In the genomic region with DNA sequence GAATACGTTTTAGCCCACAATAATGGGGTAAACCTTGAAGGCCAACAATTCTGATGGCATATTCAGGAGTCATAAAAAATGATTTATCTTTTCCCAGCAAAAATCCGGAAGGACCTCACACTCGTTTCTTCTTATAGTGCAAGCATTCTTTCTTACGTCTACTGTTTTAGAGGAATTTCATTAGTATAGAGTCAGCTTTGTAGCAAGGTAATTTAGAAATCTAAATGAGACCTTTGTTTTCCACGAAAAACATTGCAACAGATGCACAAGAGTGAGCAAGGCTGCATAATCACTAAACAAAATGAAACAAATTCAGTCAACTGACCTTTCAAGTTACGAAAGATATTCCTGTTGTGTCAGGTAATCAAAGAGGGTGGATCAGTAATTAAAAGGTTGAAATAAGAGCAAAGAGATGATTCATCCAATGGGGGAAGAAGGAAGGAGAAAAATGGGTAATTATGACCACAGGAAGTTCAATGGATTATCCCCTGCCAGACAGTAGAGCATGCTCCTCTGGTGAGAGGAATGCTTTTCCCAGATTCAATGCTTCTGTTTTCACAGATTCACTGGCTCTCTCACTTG, we compare ENCODE assay signal across 8 cellular contexts. TPM values are rescaled to one million over a fixed set of nuclear protein-coding genes. Genes with fewer than 3 reads are reported as not detected.
DNase-seq lines count a peak whose midpoint lies in the region; ATAC-seq and TF ChIP-seq lines count a peak whose summit lies in the region.

No MANE protein-coding gene starts in this region.

- H3K27me3 ChIP-seq in MG63 = no peaks in the 10 kb centered on the region

- H3K27ac ChIP-seq in caudate nucleus (ENCODE audit: low read depth, low read length) = peak overlapping the region; percentile 86

- peak overlapping the region; percentile 99 to 100 (median 100) for H3K27ac Mint-ChIP-seq in naive B cell

- H3K4me3 ChIP-seq in MG63 = peak overlapping the region; percentile 99

- H3K4me3 Mint-ChIP-seq in naive B cell = peak overlapping the region; percentile 97 to 100 (median 100)

- H3K9me3 Mint-ChIP-seq in naive B cell = peaks cover 1 to 9% (median 5%) of the 10 kb centered on the region in 7 donors

- peaks cover 37% of the 10 kb centered on the region for H3K36me3 ChIP-seq in MG63

- no peak for TF ChIP-seq POLR2A in GM18505 (IDR thresholded peaks at IDR 0.05; ENCODE audit: borderline replicate concordance, extremely low read depth, insufficient read depth, insufficient read length)

- H3K9me3 ChIP-seq in MG63 = no peaks in the 10 kb centered on the region

- DNase-seq in EL = peak; percentile 8
- no peak for DNase-seq in MG63
- no peak for DNase-seq in caudate nucleus (lab: John Stamatoyannopoulos, UW)
- no peak for DNase-seq in naive B cell

- H3K36me3 Mint-ChIP-seq in naive B cell = peaks cover 0 to 14% of the 10 kb centered on the region in 2 donors

- H3K27me3 Mint-ChIP-seq in naive B cell = peaks cover 0 to 6% (median 0%) of the 10 kb centered on the region in 3 donors

- peaks cover 39 to 48% (median 48%) of the 10 kb centered on the region in 3 donors for H3K4me1 Mint-ChIP-seq in naive B cell

- ATAC-seq in naive B cell (ENCODE audit: low read depth in 2 of 2) = no peak
- ATAC-seq in HG03159 (IDR thresholded peaks at IDR 0.05; ENCODE audit: unreplicated experiment) = no peak
- ATAC-seq in HG02870 (IDR thresholded peaks at IDR 0.05; ENCODE audit: unreplicated experiment) = no peak
- ATAC-seq in GM18505 (IDR thresholded peaks at IDR 0.05; ENCODE audit: unreplicated experiment) = no peak
- ATAC-seq in HG03520 (IDR thresholded peaks at IDR 0.05; ENCODE audit: unreplicated experiment) = no peak

RNA-seq across cellular contexts. Expression of a gene that starts 0.6 kb away (rescaled TPM):
- total RNA-seq in MG63 (2014; rRNA removed; shearing (Covaris generic); ENCODE audit: low replicate concordance) = 267 and 273 TPM in 2 replicates
- 100 to 1,000 TPM; 313 to 339 (median 320) TPM for polyA plus RNA-seq in naive B cell (ENCODE audit: low read depth in 6 of 6)

RNA-seq across cellular contexts. Expression of a gene that starts 22.1 kb away (rescaled TPM):
- total RNA-seq in MG63 (2014; rRNA removed; shearing (Covaris generic); ENCODE audit: low replicate concordance) = 27.8 and 36.7 TPM in 2 replicates
- 10 to 100 TPM; 29.1 to 44.2 (median 36.3) TPM for polyA plus RNA-seq in naive B cell (ENCODE audit: low read depth in 6 of 6)

RNA-seq across cellular contexts. Expression of a gene that starts 41.8 kb away (rescaled TPM):
- total RNA-seq in MG63 (2014; rRNA removed; shearing (Covaris generic); ENCODE audit: low replicate concordance) = 77.3 and 111 TPM in 2 replicates
- polyA plus RNA-seq in naive B cell (ENCODE audit: low read depth in 6 of 6) = 10 to 100 TPM; 36.5 to 53.8 (median 46.8) TPM
